In genomic region chr17:81608605-81609004, GRCh38 we compare ENCODE assay signal across 16 cellular contexts. TPM values are rescaled to one million over a fixed set of nuclear protein-coding genes. Genes with fewer than 3 reads are reported as not detected.
DNase-seq lines count a peak whose midpoint lies in the region; ATAC-seq and TF ChIP-seq lines count a peak whose summit lies in the region.
"Had no signal": no experiment of that assay in that cellular context is flagged by ENCODE, and none has a peak within 500 bp of the region (broad histone marks: within the 10 kb centered on the region; RNA-seq: fewer than 3 reads in every experiment).

No MANE protein-coding gene starts in this region.

- H3K27ac Mint-ChIP-seq in natural killer cell = peak overlapping the region; percentile 14 to 47

- H3K9me3 Mint-ChIP-seq in natural killer cell = no peaks in the 10 kb centered on the region
- H3K9me3 Mint-ChIP-seq: CD4-positive, CD25-positive, alpha-beta regulatory T cell had no signal

- H3K9me3 ChIP-seq in left ventricle myocardium inferior (replicated peaks) = no peaks in the 10 kb centered on the region
- no peaks in the 10 kb centered on the region for H3K9me3 ChIP-seq in Panc1 (ENCODE audit: control insufficient read depth, insufficient read depth, low read depth, low read length)
- H3K9me3 ChIP-seq in testis = no peaks in the 10 kb centered on the region
- no peaks in the 10 kb centered on the region for H3K9me3 ChIP-seq in tibial artery

- 76 to 85% methylated on average over 13 of the region's 13 CpGs for WGBS in testis, 2 donors

- no peak overlapping the region for H3K4me3 ChIP-seq in left ventricle myocardium inferior
- no peak overlapping the region for H3K4me3 ChIP-seq in Panc1 (ENCODE audit: low read depth in 2 of 2, low read length in 2 of 2)
- no peak overlapping the region for H3K4me3 ChIP-seq in testis
- no peak overlapping the region for H3K4me3 ChIP-seq in tibial artery

- peaks cover 82% of the 10 kb centered on the region for H3K36me3 ChIP-seq in left ventricle myocardium inferior
- H3K36me3 ChIP-seq in Panc1 (ENCODE audit: control insufficient read depth, insufficient read depth, low read length) = peaks cover 46% of the 10 kb centered on the region
- no peaks in the 10 kb centered on the region for H3K36me3 ChIP-seq in testis (ENCODE audit: low read depth, missing control alignments)
- peaks cover 77 to 95% (median 90%) of the 10 kb centered on the region in 3 donors for H3K36me3 ChIP-seq in tibial artery

- H3K4me3 Mint-ChIP-seq in natural killer cell = no peak overlapping the region
- H3K4me3 Mint-ChIP-seq: CD4-positive, CD25-positive, alpha-beta regulatory T cell had no signal

- peaks cover 8% of the 10 kb centered on the region for H3K36me3 Mint-ChIP-seq in natural killer cell

- no peaks in the 10 kb centered on the region for H3K27me3 Mint-ChIP-seq in natural killer cell (ENCODE audit: low read depth in 2 of 2)
- H3K27me3 Mint-ChIP-seq: CD4-positive, CD25-positive, alpha-beta regulatory T cell had no signal

- BruUV-seq in Panc1 (replicated peaks; lab: Mats Ljungman, UMichigan) = TSS peak; percentile 26

- ATAC-seq in Right ventricle myocardium inferior (no peak), Panc1 (no peak), natural killer cell (no peak)

- no peak for DNase-seq in left ventricle myocardium inferior
- DNase-seq in Right ventricle myocardium inferior (ENCODE audit: missing footprints) = no peak
- DNase-seq in Panc1 (ENCODE audit: low read depth, low spot score) = no peak
- DNase-seq in natural killer cell = no peak
- peak; percentile 32 for DNase-seq in testis
- DNase-seq in tibial artery = no peak
- no peak for DNase-seq in T-helper 9 cell
- DNase-seq: AML-193; CD4-positive, CD25-positive, alpha-beta regulatory T cell; DMS53; NCI-H1092 treated with DMSO at 0.1 percent for 48 hours; NCI-H1694 treated with DMSO at 0.1 percent for 48 hours; NCI-H345; NCI-H526 treated with DMSO at 0.1 percent for 48 hours; NK-92 treated with Interleukin-12 subunit alpha and Interleukin-12 subunit beta, amount 100 ng/mL, for 24 hours; OCI-M1 had no signal

- POLR2A ChIA-PET in Panc1 (lab: Charles Lee) = no interaction called here

- intact Hi-C loops in left ventricle myocardium inferior (cut with micrococcal nuclease) = no loop called here
- intact Hi-C loops in Right ventricle myocardium inferior (cut with DNase I) = no loop called here
- intact Hi-C loops in Panc1 (cut with micrococcal nuclease; ENCODE audit: unreplicated experiment) = no loop called here
- intact Hi-C loops in natural killer cell (cut with micrococcal nuclease) = loop anchor here (10.0 kb wide), 1 partner anchor 94 kb away; the partner anchor contains the start of gene ACTG1
- intact Hi-C loops in testis (cut with DNase I; ENCODE audit: low total_unique reads) = no loop called here
- intact Hi-C loops in tibial artery (cut with DNase I; ENCODE audit: low total_unique reads) = loop anchor here (5.0 kb wide), 1 partner anchor 111 kb away; no protein-coding TSS in a partner anchor

- H3K4me1 Mint-ChIP-seq in natural killer cell = peaks cover 9 to 26% of the 10 kb centered on the region in 2 donors

- TF ChIP-seq CTCF in left ventricle myocardium inferior (IDR thresholded peaks at IDR 0.05; ENCODE audit: borderline replicate concordance) (no peak), Panc1 (IDR thresholded peaks at IDR 0.05) (no peak), natural killer cell (IDR thresholded peaks at IDR 0.05) (no peak), testis (IDR thresholded peaks at IDR 0.05) (no peak), tibial artery (IDR thresholded peaks at IDR 0.05) (no peak)

- H3K27me3 ChIP-seq in left ventricle myocardium inferior (ENCODE audit: low read depth) (no peaks in the 10 kb centered on the region), Panc1 (ENCODE audit: control insufficient read depth, insufficient read depth, low read length) (no peaks in the 10 kb centered on the region), testis (no peaks in the 10 kb centered on the region), tibial artery (no peaks in the 10 kb centered on the region)

- H3K4me1 ChIP-seq in left ventricle myocardium inferior (peaks cover 36% of the 10 kb centered on the region), Panc1 (ENCODE audit: control insufficient read depth, insufficient read depth, low read length) (peaks cover 5% of the 10 kb centered on the region; the same call in 1 of the 2 replicates), testis (peaks cover 8% of the 10 kb centered on the region), tibial artery (peaks cover 0 to 5% (median 4%) of the 10 kb centered on the region in 4 donors)

- CTCF ChIA-PET in Panc1 (lab: Charles Lee) = no interaction called here

- H3K27ac ChIP-seq in left ventricle myocardium inferior (replicated peaks) (peak overlapping the region; percentile 58), Panc1 (ENCODE audit: low read length) (no peak overlapping the region), testis (no peak overlapping the region), tibial artery (no peak overlapping the region)

- in situ Hi-C loops in Panc1 (cut with HindIII; ENCODE audit: low pct_unique_long_range_greater_than_20kb, low sequenced_read_pairs) = no loop called here

- TF ChIP-seq POLR2A in testis (IDR thresholded peaks at IDR 0.05) = no peak

RNA-seq across cellular contexts. Expression of gene NPLOC4, which starts 28.3 kb away (rescaled TPM):
- total RNA-seq in left ventricle myocardium inferior (87.5 TPM), Right ventricle myocardium inferior (82.0 TPM), Panc1 (2021; ENCODE audit: unreplicated experiment) (246 TPM), natural killer cell (100 to 1,000 TPM in 1 of 3 donors, 10 to 100 TPM in 2; 96.2 to 117 (median 99.1) TPM), testis (100 to 1,000 TPM; 106 to 130 TPM)
- polyA plus RNA-seq in Panc1 (2012; ENCODE audit: insufficient read length) = 164 TPM
- polyA plus RNA-seq in testis (ENCODE audit: insufficient read depth, low read depth, low replicate concordance) = 122 TPM

RNA-seq across cellular contexts. Expression of gene TSPAN10, which starts 28.4 kb away (rescaled TPM):
- 0.30 TPM for total RNA-seq in left ventricle myocardium inferior
- 0.24 TPM for total RNA-seq in Right ventricle myocardium inferior
- 4.8 TPM for total RNA-seq in Panc1 (2021; ENCODE audit: unreplicated experiment)
- polyA plus RNA-seq in Panc1 (2012; ENCODE audit: insufficient read length) = 5.3 TPM
- total RNA-seq in natural killer cell = under 1 TPM; 0.24 to 0.35 (median 0.29) TPM
- 1 to 10 TPM; 1.2 to 1.3 TPM for total RNA-seq in testis
- polyA plus RNA-seq in testis (ENCODE audit: insufficient read depth, low read depth, low replicate concordance) = 3.1 TPM
- total RNA-seq: CD4-positive, CD25-positive, alpha-beta regulatory T cell had no signal

RNA-seq across cellular contexts. Expression of gene PDE6G, which starts 47.7 kb away (rescaled TPM):
- not detected for total RNA-seq in left ventricle myocardium inferior
- not detected for total RNA-seq in Right ventricle myocardium inferior
- 0.85 TPM for total RNA-seq in Panc1 (2021; ENCODE audit: unreplicated experiment)
- 0.74 TPM for polyA plus RNA-seq in Panc1 (2012; ENCODE audit: insufficient read length)
- total RNA-seq in natural killer cell = 10 to 100 TPM; 21.9 to 42.8 (median 26.6) TPM
- 1 to 10 TPM in 1 of 2 donors, under 1 TPM in 1; 0.56 to 1.0 TPM for total RNA-seq in testis
- 4.9 TPM for polyA plus RNA-seq in testis (ENCODE audit: insufficient read depth, low read depth, low replicate concordance)

RNA-seq across cellular contexts. Expression of gene FAAP100, which starts 56.5 kb away (rescaled TPM):
- total RNA-seq in left ventricle myocardium inferior = 15.9 TPM
- 14.8 TPM for total RNA-seq in Right ventricle myocardium inferior
- total RNA-seq in Panc1 (2021; ENCODE audit: unreplicated experiment) = 265 TPM
- 232 TPM for polyA plus RNA-seq in Panc1 (2012; ENCODE audit: insufficient read length)
- total RNA-seq in natural killer cell = 10 to 100 TPM; 31.8 to 34.5 (median 33.1) TPM
- total RNA-seq in testis = 10 to 100 TPM; 42.6 to 45.8 TPM
- 17.6 TPM for polyA plus RNA-seq in testis (ENCODE audit: insufficient read depth, low read depth, low replicate concordance)

RNA-seq across cellular contexts. Expression of gene OXLD1, which starts 57.8 kb away (rescaled TPM):
- total RNA-seq in left ventricle myocardium inferior (18.4 TPM), Right ventricle myocardium inferior (18.6 TPM), Panc1 (2021; ENCODE audit: unreplicated experiment) (42.8 TPM), natural killer cell (10 to 100 TPM; 29.9 to 35.0 (median 32.4) TPM), testis (10 to 100 TPM; 40.9 to 48.3 TPM)
- polyA plus RNA-seq in Panc1 (2012; ENCODE audit: insufficient read length) = 49.4 TPM
- polyA plus RNA-seq in testis (ENCODE audit: insufficient read depth, low read depth, low replicate concordance) = 45.2 TPM

Comparison
In these comparisons a context has a peak if more than half of its experiments do, and no peak if none do; other contexts are left out.
1. RNA of gene PDE6G, which starts 47.7 kb away (total RNA-seq): 21.9 to 42.8 TPM in natural killer cell; 0.56 to 1.0 TPM in testis, 0.85 TPM in Panc1 (single experiment), not detected in left ventricle myocardium inferior (single experiment) and not detected in Right ventricle myocardium inferior (single experiment); every median in the first group is over 10 times any median in the second.
2. intact Hi-C loops: an anchor here in natural killer cell (10.0 kb wide) and tibial artery (5.0 kb wide); none called in left ventricle myocardium inferior, Right ventricle myocardium inferior, Panc1 and testis.